ENCODE assay signal across 7 cellular contexts in genomic region chr1:156692409-156692957, GRCh38. TPM values are rescaled to one million over a fixed set of nuclear protein-coding genes. Genes with fewer than 3 reads are reported as not detected.
DNase-seq lines count a peak whose midpoint lies in the region; ATAC-seq, FAIRE-seq and TF ChIP-seq lines count a peak whose summit lies in the region.
"Had no signal": no experiment of that assay in that cellular context is flagged by ENCODE, and none has a peak within 500 bp of the region (broad histone marks: within the 10 kb centered on the region; RNA-seq: fewer than 3 reads in every experiment).

No MANE protein-coding gene starts in this region.

- TF ChIP-seq CTCF in HepG2 (CRISPR knock-in tag; IDR thresholded peaks at IDR 0.05) (no peak), right lobe of liver (IDR thresholded peaks at IDR 0.05) (no peak)

- H3K36me3 ChIP-seq in HepG2 (replicated peaks in 1 of 2; ENCODE audit: control insufficient read depth in 1 of 2, insufficient read depth in 2 of 2, low read length in 2 of 2) (no peaks in the 10 kb centered on the region), right lobe of liver (no peaks in the 10 kb centered on the region), iPS-20b (ENCODE audit: insufficient read depth, low read depth, low read length) (no peaks in the 10 kb centered on the region)
- H3K36me3 ChIP-seq: HAP-1 had no signal

- TF ChIP-seq EP300 in HepG2 (IDR thresholded peaks at IDR 0.05; ENCODE audit: low read depth in 2 of 2, low read length in 2 of 2) (no peak), HepG2 (CRISPR knock-in tag; IDR thresholded peaks at IDR 0.05; ENCODE audit: borderline replicate concordance) (no peak)

- POLR2A ChIA-PET in HepG2 (lab: Yijun Ruan, JAX), result interaction anchor here (1.5 to 2.0 kb wide), 2 partner anchors 14 to 36 kb away, joined by 3 to 5 read pairs; partner anchors contain the start of genes ISG20L2 and METTL25B

- TF ChIP-seq POLR2A in HepG2 (IDR thresholded peaks at IDR 0.05; ENCODE audit: insufficient read depth in 1 of 2, low read depth in 2 of 2, low read length in 2 of 2) (no peak), right lobe of liver (IDR thresholded peaks at IDR 0.05) (no peak)

- H3K27me3 ChIP-seq in HepG2 (ENCODE audit: control insufficient read depth in 1 of 2, insufficient read depth in 2 of 2, low read length in 2 of 2) (peaks cover 14 to 53% of the 10 kb centered on the region in 2 experiments), right lobe of liver (peaks cover 0 to 5% of the 10 kb centered on the region in 2 donors), iPS-20b (ENCODE audit: insufficient read depth, low read length) (peaks cover 16% of the 10 kb centered on the region; the same call in 1 of the 2 replicates)

- no peak overlapping the region for H3K4me2 ChIP-seq in HepG2 (ENCODE audit: low read depth, low read length)

- H3K9me3 ChIP-seq in HepG2 (ENCODE audit: low read length) (no peaks in the 10 kb centered on the region), right lobe of liver (no peaks in the 10 kb centered on the region), iPS-20b (ENCODE audit: insufficient read depth, low read depth, low read length) (no peaks in the 10 kb centered on the region)
- H3K9me3 ChIP-seq: HAP-1 had no signal

- no peaks in the 10 kb centered on the region for H3K79me2 ChIP-seq in HepG2 (ENCODE audit: insufficient read depth, low read length)

- H2AFZ ChIP-seq in HepG2 (ENCODE audit: low read length), result no peak overlapping the region

- no peak overlapping the region for H3K4me3 ChIP-seq in HepG2 (replicated peaks in 1 of 3; ENCODE audit: insufficient read depth in 1 of 3, low read depth in 2 of 3, low read length in 3 of 3)
- H3K4me3 ChIP-seq in right lobe of liver, result no peak overlapping the region
- H3K4me3 ChIP-seq in iPS-20b (ENCODE audit: low read length), result peak overlapping the region; percentile 60; the same call in 1 of the 2 replicates
- H3K4me3 ChIP-seq: HAP-1 had no signal

- H3K27ac ChIP-seq in HepG2 (ENCODE audit: extremely low read length, insufficient read depth, low read length) (no peak overlapping the region), right lobe of liver (no peak overlapping the region), iPS-20b (ENCODE audit: low read length) (peak overlapping the region; percentile 79)

- intact Hi-C loops in HepG2 (cut with micrococcal nuclease; ENCODE audit: unreplicated experiment) (no loop called here), right lobe of liver (cut with DNase I) (no loop called here)

- H3K9ac ChIP-seq in HepG2 (ENCODE audit: insufficient read depth, low read depth, low read length), result no peak overlapping the region
- peak overlapping the region; percentile 78; the same call in 1 of the 2 replicates for H3K9ac ChIP-seq in iPS-20b (ENCODE audit: low read depth, low read length)

- no peak for ATAC-seq in HepG2
- no peak for ATAC-seq in right lobe of liver
- no peak for ATAC-seq in GM18502 (IDR thresholded peaks at IDR 0.05; ENCODE audit: poor library complexity, unreplicated experiment)

- no peaks in the 10 kb centered on the region for H4K20me1 ChIP-seq in HepG2 (ENCODE audit: insufficient read depth, low read length)

- CTCF ChIA-PET in HepG2 (lab: Yijun Ruan, JAX; ENCODE audit: low intra/inter-chr PET ratio, low total read pairs), result interaction anchor here (0.7 kb wide), 1 partner anchor 14 kb away, joined by 3 read pairs; no protein-coding TSS in a partner anchor

- in situ Hi-C loops in HepG2 (cut with HindIII; ENCODE audit: extremely low pct_ligation_motif_present, low pct_unique_long_range_greater_than_20kb), result loop anchor here (10.0 kb wide), 2 partner anchors 172 to 232 kb away; partner anchors contain the start of genes LRRC71 and NTRK1

- FAIRE-seq in HepG2 (lab: Jason Lieb, UNC), result no peak

- H3K4me1 ChIP-seq in HepG2 (ENCODE audit: insufficient read depth, low read length) (peaks cover 44% of the 10 kb centered on the region), right lobe of liver (peaks cover 0 to 7% (median 0%) of the 10 kb centered on the region in 4 donors), iPS-20b (ENCODE audit: insufficient read depth, low read length) (peaks cover 49% of the 10 kb centered on the region)

- 16% methylated on average over 11 of the region's 13 CpGs for WGBS in HepG2 (ENCODE audit: low lambda C conversion rate)
- WGBS in right lobe of liver (ENCODE audit: insufficient coverage, low coverage, low lambda C conversion rate, missing lambda C conversion rate), result 12% methylated on average over 8 of the region's 13 CpGs

- no peak for TF ChIP-seq RAD21 in HepG2 (CRISPR knock-in tag; IDR thresholded peaks at IDR 0.05)

- DNase-seq in HepG2 (ENCODE audit: low spot score) (no peak), right lobe of liver (no peak), SHP77 (lab: John Stamatoyannopoulos, UW) (no peak)
- no peak for DNase-seq in activated CD8-positive, alpha-beta memory T cell treated with anti-CD3 and anti-CD28 coated beads, Interleukin-2, amount 50 U/mL, for 48 hours

- no TSS peak for BruUV-seq in HepG2 (replicated peaks; lab: Mats Ljungman, UMichigan)

RNA-seq across cellular contexts. Expression of gene CRABP2, which starts 12.9 kb away (rescaled TPM):
- total RNA-seq in HepG2 (2016; rRNA removed; fragmentation: Illumina TruSeq; extraction: Trizol), result 0.21 and 0.60 TPM in 2 replicates
- total RNA-seq in HepG2 (2016; cell fraction: cytosol; rRNA removed; fragmentation: Illumina TruSeq; extraction: Trizol; ENCODE audit: low read depth), result not detected in 2 replicates
- total RNA-seq in HepG2 (2016; cell fraction: insoluble cytoplasmic fraction; rRNA removed; fragmentation: Illumina TruSeq; extraction: Trizol), result 0.28 TPM in 1 of 2 replicates, not detected in the other
- not detected in 2 replicates for total RNA-seq in HepG2 (2016; cell fraction: membrane; rRNA removed; fragmentation: Illumina TruSeq; extraction: Trizol)
- total RNA-seq in HepG2 (2016; cell fraction: nucleus; rRNA removed; fragmentation: Illumina TruSeq; extraction: Trizol), result not detected in 2 replicates
- 0.37 and 0.40 TPM in 2 replicates for polyA plus RNA-seq in HepG2 (2011; rRNA removed)
- 0.14 and 0.16 TPM in 2 replicates for polyA plus RNA-seq in HepG2 (2011; cell fraction: cytosol; rRNA removed)
- 0.50 and 0.85 TPM in 2 replicates for polyA plus RNA-seq in HepG2 (2011; cell fraction: nucleus; rRNA removed)
- 1.3 TPM in 1 of 2 replicates, not detected in the other for polyA plus RNA-seq in HepG2 (2012)
- polyA plus RNA-seq in HepG2 (2016; cell fraction: cytosol; fragmentation: Illumina TruSeq; extraction: Trizol; ENCODE audit: low read depth), result 0.24 TPM in 1 of 2 replicates, not detected in the other
- polyA plus RNA-seq in HepG2 (2016; cell fraction: insoluble cytoplasmic fraction; fragmentation: Illumina TruSeq; extraction: Trizol; ENCODE audit: low read depth), result 0.57 and 0.99 TPM in 2 replicates
- polyA plus RNA-seq in HepG2 (2016; cell fraction: membrane; fragmentation: Illumina TruSeq; extraction: Trizol; ENCODE audit: low read depth), result not detected in 2 replicates
- polyA plus RNA-seq in HepG2 (2016; cell fraction: nucleus; fragmentation: Illumina TruSeq; extraction: Trizol; ENCODE audit: insufficient read depth, low read depth), result 0.51 and 1.8 TPM in 2 replicates
- polyA minus RNA-seq in HepG2 (2011; rRNA and poly(A)+ RNA removed; ENCODE audit: low replicate concordance), result 1.2 TPM in 1 of 2 replicates, not detected in the other
- not detected in 2 replicates for polyA minus RNA-seq in HepG2 (2011; cell fraction: cytosol; rRNA and poly(A)+ RNA removed)
- polyA minus RNA-seq in HepG2 (2011; cell fraction: nucleus; rRNA and poly(A)+ RNA removed), result not detected in 2 replicates
- total RNA-seq in right lobe of liver, result under 1 TPM in 1 of 6 experiments, not detected in 5; 0.24 TPM

RNA-seq across cellular contexts. Expression of gene NES, which starts 15.3 kb away (rescaled TPM):
- total RNA-seq in HepG2 (2016; rRNA removed; fragmentation: Illumina TruSeq; extraction: Trizol) (12.7 and 16.6 TPM in 2 replicates), right lobe of liver (1 to 10 TPM; 1.1 to 7.5 (median 2.6) TPM)
- 0.30 and 0.53 TPM in 2 replicates for total RNA-seq in HepG2 (2016; cell fraction: cytosol; rRNA removed; fragmentation: Illumina TruSeq; extraction: Trizol; ENCODE audit: low read depth)
- 9.1 and 18.2 TPM in 2 replicates for total RNA-seq in HepG2 (2016; cell fraction: insoluble cytoplasmic fraction; rRNA removed; fragmentation: Illumina TruSeq; extraction: Trizol)
- 1.4 and 1.5 TPM in 2 replicates for total RNA-seq in HepG2 (2016; cell fraction: membrane; rRNA removed; fragmentation: Illumina TruSeq; extraction: Trizol)
- total RNA-seq in HepG2 (2016; cell fraction: nucleus; rRNA removed; fragmentation: Illumina TruSeq; extraction: Trizol), result 11.7 and 13.1 TPM in 2 replicates
- polyA plus RNA-seq in HepG2 (2011; rRNA removed), result 1.7 and 2.5 TPM in 2 replicates
- polyA plus RNA-seq in HepG2 (2011; cell fraction: cytosol; rRNA removed), result 1.1 and 1.2 TPM in 2 replicates
- polyA plus RNA-seq in HepG2 (2011; cell fraction: nucleus; rRNA removed), result 9.3 and 9.7 TPM in 2 replicates
- 3.5 and 3.6 TPM in 2 replicates for polyA plus RNA-seq in HepG2 (2012)
- 0.32 and 0.38 TPM in 2 replicates for polyA plus RNA-seq in HepG2 (2016; cell fraction: cytosol; fragmentation: Illumina TruSeq; extraction: Trizol; ENCODE audit: low read depth)
- polyA plus RNA-seq in HepG2 (2016; cell fraction: insoluble cytoplasmic fraction; fragmentation: Illumina TruSeq; extraction: Trizol; ENCODE audit: low read depth), result 8.6 and 10.8 TPM in 2 replicates
- 0.46 and 0.93 TPM in 2 replicates for polyA plus RNA-seq in HepG2 (2016; cell fraction: membrane; fragmentation: Illumina TruSeq; extraction: Trizol; ENCODE audit: low read depth)
- polyA plus RNA-seq in HepG2 (2016; cell fraction: nucleus; fragmentation: Illumina TruSeq; extraction: Trizol; ENCODE audit: insufficient read depth, low read depth), result 27.3 and 27.7 TPM in 2 replicates
- 0.91 and 2.7 TPM in 2 replicates for polyA minus RNA-seq in HepG2 (2011; rRNA and poly(A)+ RNA removed; ENCODE audit: low replicate concordance)
- polyA minus RNA-seq in HepG2 (2011; cell fraction: cytosol; rRNA and poly(A)+ RNA removed), result 2.4 and 2.5 TPM in 2 replicates
- 1.5 and 1.7 TPM in 2 replicates for polyA minus RNA-seq in HepG2 (2011; cell fraction: nucleus; rRNA and poly(A)+ RNA removed)

RNA-seq across cellular contexts. Expression of gene METTL25B, which starts 35.8 kb away (rescaled TPM):
- total RNA-seq in HepG2 (2016; rRNA removed; fragmentation: Illumina TruSeq; extraction: Trizol) (8.1 and 11.9 TPM in 2 replicates), right lobe of liver (10 to 100 TPM; 11.6 to 25.7 (median 20.6) TPM)
- total RNA-seq in HepG2 (2016; cell fraction: cytosol; rRNA removed; fragmentation: Illumina TruSeq; extraction: Trizol; ENCODE audit: low read depth), result 4.8 and 7.1 TPM in 2 replicates
- total RNA-seq in HepG2 (2016; cell fraction: insoluble cytoplasmic fraction; rRNA removed; fragmentation: Illumina TruSeq; extraction: Trizol), result 8.7 and 14.6 TPM in 2 replicates
- total RNA-seq in HepG2 (2016; cell fraction: membrane; rRNA removed; fragmentation: Illumina TruSeq; extraction: Trizol), result 7.4 and 7.9 TPM in 2 replicates
- 8.7 and 16.4 TPM in 2 replicates for total RNA-seq in HepG2 (2016; cell fraction: nucleus; rRNA removed; fragmentation: Illumina TruSeq; extraction: Trizol)
- polyA plus RNA-seq in HepG2 (2011; rRNA removed), result 24.0 and 26.3 TPM in 2 replicates
- polyA plus RNA-seq in HepG2 (2011; cell fraction: cytosol; rRNA removed), result 15.1 and 18.0 TPM in 2 replicates
- polyA plus RNA-seq in HepG2 (2011; cell fraction: nucleus; rRNA removed), result 45.6 and 53.5 TPM in 2 replicates
- polyA plus RNA-seq in HepG2 (2012), result 18.4 and 20.2 TPM in 2 replicates
- 4.1 and 5.6 TPM in 2 replicates for polyA plus RNA-seq in HepG2 (2016; cell fraction: cytosol; fragmentation: Illumina TruSeq; extraction: Trizol; ENCODE audit: low read depth)
- polyA plus RNA-seq in HepG2 (2016; cell fraction: insoluble cytoplasmic fraction; fragmentation: Illumina TruSeq; extraction: Trizol; ENCODE audit: low read depth), result 7.1 and 9.1 TPM in 2 replicates
- polyA plus RNA-seq in HepG2 (2016; cell fraction: membrane; fragmentation: Illumina TruSeq; extraction: Trizol; ENCODE audit: low read depth), result 6.4 and 8.1 TPM in 2 replicates
- polyA plus RNA-seq in HepG2 (2016; cell fraction: nucleus; fragmentation: Illumina TruSeq; extraction: Trizol; ENCODE audit: insufficient read depth, low read depth), result 35.7 and 36.8 TPM in 2 replicates
- polyA minus RNA-seq in HepG2 (2011; rRNA and poly(A)+ RNA removed; ENCODE audit: low replicate concordance), result 28.4 and 53.9 TPM in 2 replicates
- polyA minus RNA-seq in HepG2 (2011; cell fraction: cytosol; rRNA and poly(A)+ RNA removed), result 9.3 and 11.1 TPM in 2 replicates
- polyA minus RNA-seq in HepG2 (2011; cell fraction: nucleus; rRNA and poly(A)+ RNA removed), result 16.1 and 19.6 TPM in 2 replicates

RNA-seq across cellular contexts. Expression of gene ISG20L2, which starts 36.1 kb away (rescaled TPM):
- 17.8 and 19.8 TPM in 2 replicates for total RNA-seq in HepG2 (2016; rRNA removed; fragmentation: Illumina TruSeq; extraction: Trizol)
- total RNA-seq in HepG2 (2016; cell fraction: cytosol; rRNA removed; fragmentation: Illumina TruSeq; extraction: Trizol; ENCODE audit: low read depth), result 4.3 and 4.7 TPM in 2 replicates
- total RNA-seq in HepG2 (2016; cell fraction: insoluble cytoplasmic fraction; rRNA removed; fragmentation: Illumina TruSeq; extraction: Trizol), result 17.0 and 17.7 TPM in 2 replicates
- total RNA-seq in HepG2 (2016; cell fraction: membrane; rRNA removed; fragmentation: Illumina TruSeq; extraction: Trizol), result 13.2 and 14.0 TPM in 2 replicates
- 9.6 and 14.9 TPM in 2 replicates for total RNA-seq in HepG2 (2016; cell fraction: nucleus; rRNA removed; fragmentation: Illumina TruSeq; extraction: Trizol)
- 21.3 and 22.8 TPM in 2 replicates for polyA plus RNA-seq in HepG2 (2011; rRNA removed)
- polyA plus RNA-seq in HepG2 (2011; cell fraction: cytosol; rRNA removed), result 14.8 and 16.6 TPM in 2 replicates
- polyA plus RNA-seq in HepG2 (2011; cell fraction: nucleus; rRNA removed), result 7.5 and 8.0 TPM in 2 replicates
- polyA plus RNA-seq in HepG2 (2012), result 13.2 and 14.7 TPM in 2 replicates
- polyA plus RNA-seq in HepG2 (2016; cell fraction: cytosol; fragmentation: Illumina TruSeq; extraction: Trizol; ENCODE audit: low read depth), result 4.2 and 5.1 TPM in 2 replicates
- 31.5 and 36.7 TPM in 2 replicates for polyA plus RNA-seq in HepG2 (2016; cell fraction: insoluble cytoplasmic fraction; fragmentation: Illumina TruSeq; extraction: Trizol; ENCODE audit: low read depth)
- 12.8 and 15.4 TPM in 2 replicates for polyA plus RNA-seq in HepG2 (2016; cell fraction: membrane; fragmentation: Illumina TruSeq; extraction: Trizol; ENCODE audit: low read depth)
- 21.4 and 24.7 TPM in 2 replicates for polyA plus RNA-seq in HepG2 (2016; cell fraction: nucleus; fragmentation: Illumina TruSeq; extraction: Trizol; ENCODE audit: insufficient read depth, low read depth)
- 27.7 and 116 TPM in 2 replicates for polyA minus RNA-seq in HepG2 (2011; rRNA and poly(A)+ RNA removed; ENCODE audit: low replicate concordance)
- 9.0 and 13.8 TPM in 2 replicates for polyA minus RNA-seq in HepG2 (2011; cell fraction: cytosol; rRNA and poly(A)+ RNA removed)
- polyA minus RNA-seq in HepG2 (2011; cell fraction: nucleus; rRNA and poly(A)+ RNA removed), result 11.8 and 21.6 TPM in 2 replicates
- total RNA-seq in right lobe of liver, result 10 to 100 TPM; 10.3 to 14.1 (median 12.2) TPM

RNA-seq across cellular contexts. Expression of gene MRPL24, which starts 48.4 kb away (rescaled TPM):
- total RNA-seq in HepG2 (2016; rRNA removed; fragmentation: Illumina TruSeq; extraction: Trizol) (42.9 and 45.7 TPM in 2 replicates), right lobe of liver (10 to 100 TPM; 47.2 to 83.2 (median 61.4) TPM)
- 18.3 and 22.1 TPM in 2 replicates for total RNA-seq in HepG2 (2016; cell fraction: cytosol; rRNA removed; fragmentation: Illumina TruSeq; extraction: Trizol; ENCODE audit: low read depth)
- 43.5 and 49.0 TPM in 2 replicates for total RNA-seq in HepG2 (2016; cell fraction: insoluble cytoplasmic fraction; rRNA removed; fragmentation: Illumina TruSeq; extraction: Trizol)
- 21.2 and 21.3 TPM in 2 replicates for total RNA-seq in HepG2 (2016; cell fraction: membrane; rRNA removed; fragmentation: Illumina TruSeq; extraction: Trizol)
- total RNA-seq in HepG2 (2016; cell fraction: nucleus; rRNA removed; fragmentation: Illumina TruSeq; extraction: Trizol), result 13.5 and 22.5 TPM in 2 replicates
- 37.7 and 38.1 TPM in 2 replicates for polyA plus RNA-seq in HepG2 (2011; rRNA removed)
- 28.3 and 29.4 TPM in 2 replicates for polyA plus RNA-seq in HepG2 (2011; cell fraction: cytosol; rRNA removed)
- 15.0 and 17.2 TPM in 2 replicates for polyA plus RNA-seq in HepG2 (2011; cell fraction: nucleus; rRNA removed)
- polyA plus RNA-seq in HepG2 (2012), result 29.0 TPM in 2 replicates
- polyA plus RNA-seq in HepG2 (2016; cell fraction: cytosol; fragmentation: Illumina TruSeq; extraction: Trizol; ENCODE audit: low read depth), result 21.1 and 21.8 TPM in 2 replicates
- 58.3 and 58.4 TPM in 2 replicates for polyA plus RNA-seq in HepG2 (2016; cell fraction: insoluble cytoplasmic fraction; fragmentation: Illumina TruSeq; extraction: Trizol; ENCODE audit: low read depth)
- polyA plus RNA-seq in HepG2 (2016; cell fraction: membrane; fragmentation: Illumina TruSeq; extraction: Trizol; ENCODE audit: low read depth), result 18.3 and 20.0 TPM in 2 replicates
- polyA plus RNA-seq in HepG2 (2016; cell fraction: nucleus; fragmentation: Illumina TruSeq; extraction: Trizol; ENCODE audit: insufficient read depth, low read depth), result 39.4 and 46.6 TPM in 2 replicates
- polyA minus RNA-seq in HepG2 (2011; rRNA and poly(A)+ RNA removed; ENCODE audit: low replicate concordance), result 13.2 and 67.4 TPM in 2 replicates
- 8.8 and 9.7 TPM in 2 replicates for polyA minus RNA-seq in HepG2 (2011; cell fraction: cytosol; rRNA and poly(A)+ RNA removed)
- 5.7 and 8.6 TPM in 2 replicates for polyA minus RNA-seq in HepG2 (2011; cell fraction: nucleus; rRNA and poly(A)+ RNA removed)
